ENCODE assay signal across 1 cellular context in genomic region chr10:93702278-93703001, GRCh38.
TF ChIP-seq lines count a peak whose summit lies in the region.

FRA10AC1 (minus strand) TSS chr10:93702592; CDS start chr10:93700106, 2,486 bp downstream.

TF ChIP-seq in WTC11, 78 proteins besides CTCF, POLR2A, EP300 and RAD21 (continued from another document and continues in another):
- TF ChIP-seq ATF6 (CRISPR knock-in tag; IDR thresholded peaks at IDR 0.05) (no peak), SP1 (CRISPR knock-in tag; conservative IDR thresholded peaks at IDR 0.05) (peak; percentile 93), ZNF281 (CRISPR knock-in tag; IDR thresholded peaks at IDR 0.05) (peak; percentile 62; the same call in 1 of the 2 replicates), ATF3 (CRISPR knock-in tag; conservative IDR thresholded peaks at IDR 0.05) (no peak), ARID4B (CRISPR knock-in tag; IDR thresholded peaks at IDR 0.05; ENCODE audit: borderline replicate concordance) (peak; percentile 87; the same call in 1 of the 2 replicates), NFYB (CRISPR knock-in tag; conservative IDR thresholded peaks at IDR 0.05; ENCODE audit: low read depth) (no peak), ZNF232 (CRISPR knock-in tag; IDR thresholded peaks at IDR 0.05) (peak; percentile 94), IRF2 (CRISPR knock-in tag; IDR thresholded peaks at IDR 0.05; ENCODE audit: borderline replicate concordance, low read depth) (no peak), USF1 (CRISPR knock-in tag; IDR thresholded peaks at IDR 0.05) (peak; percentile 80), SOX15 (CRISPR knock-in tag; IDR thresholded peaks at IDR 0.05) (no peak), ZBTB21 (CRISPR knock-in tag; IDR thresholded peaks at IDR 0.05; ENCODE audit: borderline replicate concordance) (peak; percentile 65; the same call in 1 of the 2 replicates), NFATC4 (CRISPR knock-in tag; IDR thresholded peaks at IDR 0.05) (no peak), JUN (CRISPR knock-in tag; IDR thresholded peaks at IDR 0.05) (no peak), NR3C1 (CRISPR knock-in tag; conservative IDR thresholded peaks at IDR 0.05; ENCODE audit: low read depth) (no peak), ZNF138 (CRISPR knock-in tag; conservative IDR thresholded peaks at IDR 0.05) (no peak), RORB (CRISPR knock-in tag; IDR thresholded peaks at IDR 0.05) (no peak), ESRRA (CRISPR knock-in tag; IDR thresholded peaks at IDR 0.05; ENCODE audit: borderline replicate concordance) (peak; percentile 76; the same call in 1 of the 2 replicates), CREM (CRISPR knock-in tag; IDR thresholded peaks at IDR 0.05) (peak; percentile 79), E2F4 (CRISPR knock-in tag; IDR thresholded peaks at IDR 0.05; ENCODE audit: borderline replicate concordance, low read depth) (no peak), GABPB1 (CRISPR knock-in tag; IDR thresholded peaks at IDR 0.05) (peak; percentile 95), ZBTB43 (CRISPR knock-in tag; IDR thresholded peaks at IDR 0.05) (peak; percentile 82; the same call in 1 of the 2 replicates), ETV6 (CRISPR knock-in tag; IDR thresholded peaks at IDR 0.05) (peak; percentile 97), HMGA2 (CRISPR knock-in tag; IDR thresholded peaks at IDR 0.05) (no peak), CDX4 (CRISPR knock-in tag; IDR thresholded peaks at IDR 0.05; ENCODE audit: borderline replicate concordance) (no peak), SMAD4 (CRISPR knock-in tag; IDR thresholded peaks at IDR 0.05) (no peak), ZNF416 (CRISPR knock-in tag; IDR thresholded peaks at IDR 0.05) (no peak), RELA (CRISPR knock-in tag; IDR thresholded peaks at IDR 0.05; ENCODE audit: borderline replicate concordance) (no peak), ZMAT4 (CRISPR knock-in tag; IDR thresholded peaks at IDR 0.05) (no peak), CBFB (CRISPR knock-in tag; IDR thresholded peaks at IDR 0.05; ENCODE audit: low read depth) (peak; percentile 76; the same call in 1 of the 2 replicates), EMX1 (CRISPR knock-in tag; IDR thresholded peaks at IDR 0.05) (no peak), FOXP1 (CRISPR knock-in tag; IDR thresholded peaks at IDR 0.05; ENCODE audit: borderline replicate concordance) (peak; percentile 93), ZNF219 (CRISPR knock-in tag; IDR thresholded peaks at IDR 0.05; ENCODE audit: borderline replicate concordance) (no peak), TCF7 (CRISPR knock-in tag; IDR thresholded peaks at IDR 0.05; ENCODE audit: low read depth) (no peak), KAT7 (CRISPR knock-in tag; IDR thresholded peaks at IDR 0.05; ENCODE audit: borderline replicate concordance) (peak; percentile 98; the same call in 1 of the 2 replicates)
- TF ChIP-seq, protein P1, sequence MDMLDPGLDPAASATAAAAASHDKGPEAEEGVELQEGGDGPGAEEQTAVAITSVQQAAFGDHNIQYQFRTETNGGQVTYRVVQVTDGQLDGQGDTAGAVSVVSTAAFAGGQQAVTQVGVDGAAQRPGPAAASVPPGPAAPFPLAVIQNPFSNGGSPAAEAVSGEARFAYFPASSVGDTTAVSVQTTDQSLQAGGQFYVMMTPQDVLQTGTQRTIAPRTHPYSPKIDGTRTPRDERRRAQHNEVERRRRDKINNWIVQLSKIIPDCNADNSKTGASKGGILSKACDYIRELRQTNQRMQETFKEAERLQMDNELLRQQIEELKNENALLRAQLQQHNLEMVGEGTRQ (CRISPR knock-in tag; IDR thresholded peaks at IDR 0.05) = peak; percentile 85
- TF ChIP-seq, protein P2, sequence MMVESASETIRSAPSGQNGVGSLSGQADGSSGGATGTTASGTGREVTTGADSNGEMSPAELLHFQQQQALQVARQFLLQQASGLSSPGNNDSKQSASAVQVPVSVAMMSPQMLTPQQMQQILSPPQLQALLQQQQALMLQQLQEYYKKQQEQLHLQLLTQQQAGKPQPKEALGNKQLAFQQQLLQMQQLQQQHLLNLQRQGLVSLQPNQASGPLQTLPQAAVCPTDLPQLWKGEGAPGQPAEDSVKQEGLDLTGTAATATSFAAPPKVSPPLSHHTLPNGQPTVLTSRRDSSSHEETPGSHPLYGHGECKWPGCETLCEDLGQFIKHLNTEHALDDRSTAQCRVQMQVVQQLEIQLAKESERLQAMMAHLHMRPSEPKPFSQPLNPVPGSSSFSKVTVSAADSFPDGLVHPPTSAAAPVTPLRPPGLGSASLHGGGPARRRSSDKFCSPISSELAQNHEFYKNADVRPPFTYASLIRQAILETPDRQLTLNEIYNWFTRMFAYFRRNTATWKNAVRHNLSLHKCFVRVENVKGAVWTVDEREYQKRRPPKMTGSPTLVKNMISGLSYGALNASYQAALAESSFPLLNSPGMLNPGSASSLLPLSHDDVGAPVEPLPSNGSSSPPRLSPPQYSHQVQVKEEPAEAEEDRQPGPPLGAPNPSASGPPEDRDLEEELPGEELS (CRISPR knock-in tag; IDR thresholded peaks at IDR 0.05) = peak; percentile 93; the same call in 1 of the 2 replicates
- TF ChIP-seq, protein P3, sequence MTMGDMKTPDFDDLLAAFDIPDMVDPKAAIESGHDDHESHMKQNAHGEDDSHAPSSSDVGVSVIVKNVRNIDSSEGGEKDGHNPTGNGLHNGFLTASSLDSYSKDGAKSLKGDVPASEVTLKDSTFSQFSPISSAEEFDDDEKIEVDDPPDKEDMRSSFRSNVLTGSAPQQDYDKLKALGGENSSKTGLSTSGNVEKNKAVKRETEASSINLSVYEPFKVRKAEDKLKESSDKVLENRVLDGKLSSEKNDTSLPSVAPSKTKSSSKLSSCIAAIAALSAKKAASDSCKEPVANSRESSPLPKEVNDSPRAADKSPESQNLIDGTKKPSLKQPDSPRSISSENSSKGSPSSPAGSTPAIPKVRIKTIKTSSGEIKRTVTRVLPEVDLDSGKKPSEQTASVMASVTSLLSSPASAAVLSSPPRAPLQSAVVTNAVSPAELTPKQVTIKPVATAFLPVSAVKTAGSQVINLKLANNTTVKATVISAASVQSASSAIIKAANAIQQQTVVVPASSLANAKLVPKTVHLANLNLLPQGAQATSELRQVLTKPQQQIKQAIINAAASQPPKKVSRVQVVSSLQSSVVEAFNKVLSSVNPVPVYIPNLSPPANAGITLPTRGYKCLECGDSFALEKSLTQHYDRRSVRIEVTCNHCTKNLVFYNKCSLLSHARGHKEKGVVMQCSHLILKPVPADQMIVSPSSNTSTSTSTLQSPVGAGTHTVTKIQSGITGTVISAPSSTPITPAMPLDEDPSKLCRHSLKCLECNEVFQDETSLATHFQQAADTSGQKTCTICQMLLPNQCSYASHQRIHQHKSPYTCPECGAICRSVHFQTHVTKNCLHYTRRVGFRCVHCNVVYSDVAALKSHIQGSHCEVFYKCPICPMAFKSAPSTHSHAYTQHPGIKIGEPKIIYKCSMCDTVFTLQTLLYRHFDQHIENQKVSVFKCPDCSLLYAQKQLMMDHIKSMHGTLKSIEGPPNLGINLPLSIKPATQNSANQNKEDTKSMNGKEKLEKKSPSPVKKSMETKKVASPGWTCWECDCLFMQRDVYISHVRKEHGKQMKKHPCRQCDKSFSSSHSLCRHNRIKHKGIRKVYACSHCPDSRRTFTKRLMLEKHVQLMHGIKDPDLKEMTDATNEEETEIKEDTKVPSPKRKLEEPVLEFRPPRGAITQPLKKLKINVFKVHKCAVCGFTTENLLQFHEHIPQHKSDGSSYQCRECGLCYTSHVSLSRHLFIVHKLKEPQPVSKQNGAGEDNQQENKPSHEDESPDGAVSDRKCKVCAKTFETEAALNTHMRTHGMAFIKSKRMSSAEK (CRISPR knock-in tag; IDR thresholded peaks at IDR 0.05; ENCODE audit: borderline replicate concordance) = no peak; the same call in 1 of the 2 replicates
